Comparison of ENCODE assay signal across 31 cellular contexts in genomic region chr14:57921377-57921776, GRCh38. TPM values are rescaled to one million over a fixed set of nuclear protein-coding genes. Genes with fewer than 3 reads are reported as not detected.
"Had no signal": no experiment of that assay in that cellular context is flagged by ENCODE, and none has a peak within 500 bp of the region (broad histone marks: within the 10 kb centered on the region; RNA-seq: fewer than 3 reads in every experiment).

No MANE protein-coding gene starts in this region.

- H3K4me1 ChIP-seq: stomach, suprapubic skin, testis, thyroid gland, tibial artery, tibial nerve, transverse colon, upper lobe of left lung, upper lobe of right lung, uterus, vagina had no signal

- H3K27ac Mint-ChIP-seq: stimulated activated effector memory CD8-positive, alpha-beta T cell treated with anti-CD3 and anti-CD28 coated beads, Interleukin-12 subunit alpha, Interleukin-12 subunit beta, amount 100 ng/mL, for 72 hours; stimulated activated memory B cell treated with anti-CD40 and anti-IgM and Interleukin-4, amounts not matched to agents 10 μg/mL and 1 μg/mL and 100 μg/mL, for 72 hours; stimulated activated naive B cell treated with anti-CD40 and anti-IgM and Interleukin-4, amounts not matched to agents 10 μg/mL and 1 μg/mL and 100 μg/mL, for 72 hours; stimulated activated naive CD8-positive, alpha-beta T cell treated with anti-CD3 and anti-CD28 coated beads, Interleukin-15, amount 100 ng/mL, for 72 hours; stimulated activated naive CD8-positive, alpha-beta T cell treated with anti-CD3 and anti-CD28 coated beads, Interleukin-15, Interleukin-2, amounts not matched to agents 100 ng/mL and 50 ng/mL, for 24 hours; type B pancreatic cell had no signal

- H3K4me1 Mint-ChIP-seq: stimulated activated effector memory CD8-positive, alpha-beta T cell treated with anti-CD3 and anti-CD28 coated beads, Interleukin-12 subunit alpha, Interleukin-12 subunit beta, amount 100 ng/mL, for 72 hours; stimulated activated memory B cell treated with anti-CD40 and anti-IgM and Interleukin-4, amounts not matched to agents 10 μg/mL and 1 μg/mL and 100 μg/mL, for 72 hours; stimulated activated naive CD8-positive, alpha-beta T cell treated with anti-CD3 and anti-CD28 coated beads, Interleukin-15, amount 100 ng/mL, for 72 hours had no signal

- H3K36me3 ChIP-seq: stomach, suprapubic skin, thoracic aorta, thyroid gland, tibial artery, tibial nerve, transverse colon, upper lobe of left lung, upper lobe of right lung, uterus, vagina had no signal

- H3K36me3 Mint-ChIP-seq: stimulated activated effector memory CD8-positive, alpha-beta T cell treated with anti-CD3 and anti-CD28 coated beads, Interleukin-12 subunit alpha, Interleukin-12 subunit beta, amount 100 ng/mL, for 72 hours; stimulated activated memory B cell treated with anti-CD40 and anti-IgM and Interleukin-4, amounts not matched to agents 10 μg/mL and 1 μg/mL and 100 μg/mL, for 72 hours; stimulated activated naive B cell treated with anti-CD40 and anti-IgM and Interleukin-4, amounts not matched to agents 10 μg/mL and 1 μg/mL and 100 μg/mL, for 72 hours; type B pancreatic cell had no signal

- DNase-seq: stimulated activated CD4-positive, alpha-beta T cell treated with anti-CD3 and anti-CD28 coated beads, Interleukin-2, amount 100 ng/mL, for 48 hours; stimulated activated CD4-positive, alpha-beta T cell treated with anti-CD3 and anti-CD28 coated beads, Interleukin-4, amount 100 ng/mL, for 1 hour; stimulated activated CD4-positive, alpha-beta T cell treated with anti-CD3 and anti-CD28 coated beads, Interleukin-4, amount 100 ng/mL, for 24 hours; stimulated activated CD4-positive, alpha-beta T cell treated with anti-CD3 and anti-CD28 coated beads, Interleukin-4, amount 100 ng/mL, for 4 hours; stimulated activated CD8-positive, alpha-beta memory T cell treated with anti-CD3 and anti-CD28 coated beads, Interleukin-4, amount 100 ng/mL, for 48 hours; stimulated activated naive B cell treated with anti-CD40 and anti-IgM and Interleukin-4, amounts not matched to agents 10 μg/mL and 1 μg/mL and 100 μg/mL, for 72 hours; stimulated activated naive CD4-positive, alpha-beta T cell; stimulated activated naive CD4-positive, alpha-beta T cell treated with Interleukin-2 at 50 U/mL for 16 hours; stimulated activated naive CD8-positive, alpha-beta T cell treated with anti-CD3 and anti-CD28 coated beads, Interleukin-15, amount 100 ng/mL, for 72 hours; stimulated activated naive CD8-positive, alpha-beta T cell treated with anti-CD3 and anti-CD28 coated beads, Interleukin-15, Interleukin-2, amounts not matched to agents 100 U/mL and 50 U/mL, for 24 hours; stomach; substantia nigra; testis; thyroid gland; tibial artery; transverse colon; trophoblast cell; upper lobe of left lung; upper lobe of right lung; uterus had no signal

- ATAC-seq: stimulated activated effector memory CD8-positive, alpha-beta T cell treated with anti-CD3 and anti-CD28 coated beads, Interleukin-12 subunit alpha, Interleukin-12 subunit beta, amount 100 ng/mL, for 72 hours; stimulated activated memory B cell treated with anti-CD40 and anti-IgM and Interleukin-4, amounts not matched to agents 10 μg/mL and 1 μg/mL and 100 μg/mL, for 72 hours; stimulated activated naive B cell treated with anti-CD40 and anti-IgM and Interleukin-4, amounts not matched to agents 10 μg/mL and 1 μg/mL and 100 μg/mL, for 72 hours; stimulated activated naive CD8-positive, alpha-beta T cell treated with anti-CD3 and anti-CD28 coated beads, Interleukin-15, amount 100 ng/mL, for 72 hours; stimulated activated naive CD8-positive, alpha-beta T cell treated with anti-CD3 and anti-CD28 coated beads, Interleukin-15, Interleukin-2, amounts not matched to agents 100 U/mL and 50 U/mL, for 24 hours; upper lobe of right lung had no signal

- H3K4me3 Mint-ChIP-seq: stimulated activated effector memory CD8-positive, alpha-beta T cell treated with anti-CD3 and anti-CD28 coated beads, Interleukin-12 subunit alpha, Interleukin-12 subunit beta, amount 100 ng/mL, for 72 hours; stimulated activated memory B cell treated with anti-CD40 and anti-IgM and Interleukin-4, amounts not matched to agents 10 μg/mL and 1 μg/mL and 100 μg/mL, for 72 hours; stimulated activated naive B cell treated with anti-CD40 and anti-IgM and Interleukin-4, amounts not matched to agents 10 μg/mL and 1 μg/mL and 100 μg/mL, for 72 hours; stimulated activated naive CD8-positive, alpha-beta T cell treated with anti-CD3 and anti-CD28 coated beads, Interleukin-15, amount 100 ng/mL, for 72 hours; stimulated activated naive CD8-positive, alpha-beta T cell treated with anti-CD3 and anti-CD28 coated beads, Interleukin-15, Interleukin-2, amounts not matched to agents 100 ng/mL and 50 ng/mL, for 24 hours; type B pancreatic cell had no signal

- H3K9me3 ChIP-seq: suprapubic skin, testis, thoracic aorta, thyroid gland, tibial artery, tibial nerve, transverse colon, upper lobe of left lung, upper lobe of right lung, uterus, vagina had no signal

- H3K9me3 Mint-ChIP-seq: type B pancreatic cell had no signal

- H3K27me3 Mint-ChIP-seq: stimulated activated memory B cell treated with anti-CD40 and anti-IgM and Interleukin-4, amounts not matched to agents 10 μg/mL and 1 μg/mL and 100 μg/mL, for 72 hours; stimulated activated naive B cell treated with anti-CD40 and anti-IgM and Interleukin-4, amounts not matched to agents 10 μg/mL and 1 μg/mL and 100 μg/mL, for 72 hours; stimulated activated naive CD8-positive, alpha-beta T cell treated with anti-CD3 and anti-CD28 coated beads, Interleukin-15, Interleukin-2, amounts not matched to agents 100 ng/mL and 50 ng/mL, for 24 hours; type B pancreatic cell had no signal

- H3K4me3 ChIP-seq: stomach, suprapubic skin, testis, thoracic aorta, thyroid gland, tibial artery, tibial nerve, transverse colon, upper lobe of left lung, upper lobe of right lung, uterus, vagina had no signal

- H3K27ac ChIP-seq: stomach, suprapubic skin, testis, thoracic aorta, thyroid gland, tibial artery, tibial nerve, transverse colon, upper lobe of left lung, upper lobe of right lung, uterus, vagina had no signal

- H3K27me3 ChIP-seq: stomach, suprapubic skin, testis, thyroid gland, tibial artery, tibial nerve, transverse colon, upper lobe of left lung, upper lobe of right lung, uterus, vagina had no signal

RNA-seq across cellular contexts. Expression of gene SLC35F4, which starts 55.5 kb away (rescaled TPM):
- total RNA-seq: stomach, subcutaneous adipose tissue, suprapubic skin, thoracic aorta, tibial nerve, transverse colon, upper lobe of left lung, upper lobe of right lung, ureter, vagina had no signal
- polyA plus RNA-seq: thymus had no signal
